In genomic region chr16:55780095-55780407, GRCh38 we compare ENCODE assay signal across 5 cellular contexts. TPM values are rescaled to one million over a fixed set of nuclear protein-coding genes. Genes with fewer than 3 reads are reported as not detected.
"Had no signal": no experiment of that assay in that cellular context is flagged by ENCODE, and none has a peak within 500 bp of the region (broad histone marks: within the 10 kb centered on the region; RNA-seq: fewer than 3 reads in every experiment).

No MANE protein-coding gene starts in this region.

RNA-seq across cellular contexts. Expression of gene CES1, which starts 52.8 kb away (rescaled TPM):
- total RNA-seq: endothelial cell of umbilical vein; epithelial cell of proximal tubule; kidney epithelial cell; myocyte; naive thymus-derived CD8-positive, alpha-beta T cell had no signal
- polyA plus RNA-seq: endothelial cell of umbilical vein had no signal
